In the genomic region with DNA sequence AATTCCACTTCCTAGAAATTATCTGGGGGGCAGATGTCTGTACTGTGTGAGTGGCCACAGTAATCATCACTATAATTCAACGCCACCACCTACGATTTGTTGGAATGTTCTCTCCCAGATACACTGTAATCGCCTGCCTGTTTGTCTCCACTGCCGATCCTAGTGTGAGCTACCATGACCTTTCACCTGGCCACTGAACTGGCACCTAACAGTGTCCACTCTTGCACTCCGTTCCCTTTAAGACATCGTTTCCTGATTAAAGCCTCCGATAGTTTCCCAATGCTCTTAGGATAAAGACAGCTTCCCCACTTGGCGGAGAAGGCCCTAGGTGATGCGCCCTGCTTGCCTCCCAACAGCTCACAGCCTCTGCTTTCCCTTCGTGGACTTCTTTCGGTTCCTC, we compare ENCODE assay signal across 19 cellular contexts. TPM values are rescaled to one million over a fixed set of nuclear protein-coding genes. Genes with fewer than 3 reads are reported as not detected.
"Had no signal": no experiment of that assay in that cellular context is flagged by ENCODE, and none has a peak within 500 bp of the region (broad histone marks: within the 10 kb centered on the region; RNA-seq: fewer than 3 reads in every experiment).

No MANE protein-coding gene starts in this region.

- H3K9me3 Mint-ChIP-seq: activated naive CD4-positive, alpha-beta T cell treated with anti-CD3 and anti-CD28 coated beads, Interleukin-2, amount 50 U/mL, for 72 hours; nephron progenitor cell; stimulated activated naive CD8-positive, alpha-beta T cell treated with anti-CD3 and anti-CD28 coated beads, Interleukin-15, amount 100 ng/mL, for 72 hours; T-helper 2 cell treated with Interferon-gamma antibody and Interleukin-4, amounts not matched to agents 5 μg/mL and 100 μg/mL, for 36 hours had no signal

- H3K9me3 ChIP-seq: adrenal gland, breast epithelium, upper lobe of left lung had no signal

- H3K27me3 Mint-ChIP-seq: stimulated activated naive CD8-positive, alpha-beta T cell treated with anti-CD3 and anti-CD28 coated beads, Interleukin-15, amount 100 ng/mL, for 72 hours had no signal

- H3K4me3 ChIP-seq: adrenal gland, breast epithelium, upper lobe of left lung had no signal

- H3K27me3 ChIP-seq: adrenal gland, breast epithelium, upper lobe of left lung had no signal

- H3K4me3 Mint-ChIP-seq: nephron progenitor cell had no signal

- DNase-seq: activated CD4-positive, alpha-beta T cell treated with anti-CD3 and anti-CD28 coated beads, Interleukin-2, amount 50 U/mL, for 4 hours; activated effector memory CD4-positive, alpha-beta T cell treated with Interleukin-2 at 50 U/mL for 16 hours; adrenal gland; dermis blood vessel endothelial cell; foreskin fibroblast; hippocampal formation; midbrain; nephron progenitor cell; nucleus accumbens; stimulated activated naive CD8-positive, alpha-beta T cell treated with anti-CD3 and anti-CD28 coated beads, Interleukin-15, amount 100 ng/mL, for 72 hours; upper lobe of left lung had no signal

- H3K27ac ChIP-seq: adrenal gland, breast epithelium, upper lobe of left lung had no signal

- ATAC-seq: activated naive CD4-positive, alpha-beta T cell treated with anti-CD3 and anti-CD28 coated beads, Interleukin-2, amount 50 U/mL, for 72 hours; stimulated activated naive CD8-positive, alpha-beta T cell treated with anti-CD3 and anti-CD28 coated beads, Interleukin-15, amount 100 ng/mL, for 72 hours had no signal

RNA-seq across cellular contexts. Expression of a gene that starts 41.4 kb away (rescaled TPM):
- total RNA-seq: activated naive CD4-positive, alpha-beta T cell treated with anti-CD3 and anti-CD28 coated beads, Interleukin-2, amount 50 U/mL, for 72 hours; adrenal gland; astrocyte; breast epithelium; cerebellum; dermis blood vessel endothelial cell; mammary epithelial cell; myocyte; temporal lobe; upper lobe of left lung had no signal
- polyA plus RNA-seq: adrenal gland, mammary epithelial cell had no signal
